ENCODE assay signal across 29 cellular contexts in the genomic region with DNA sequence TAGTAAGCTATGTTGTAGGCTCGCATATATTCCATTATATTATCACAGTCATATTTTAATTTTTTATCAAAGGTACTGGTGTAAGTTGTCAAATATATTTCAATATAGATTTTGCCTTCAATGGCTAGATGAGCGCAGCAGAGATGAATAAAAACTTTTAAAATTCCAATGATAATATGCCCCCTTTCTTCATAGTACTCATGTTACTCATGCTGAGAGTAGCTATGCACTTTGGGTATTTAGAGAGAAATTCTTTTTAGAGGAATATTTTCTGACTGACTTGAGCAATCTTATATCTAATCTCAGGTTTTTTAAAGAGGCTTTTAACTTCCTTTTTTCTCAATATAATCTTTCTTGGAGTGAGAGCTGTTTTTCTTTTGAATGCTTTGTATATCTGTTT.
"Had no signal": no experiment of that assay in that cellular context is flagged by ENCODE, and none has a peak within 500 bp of the region (broad histone marks: within the 10 kb centered on the region; RNA-seq: fewer than 3 reads in every experiment).

No MANE protein-coding gene starts in this region.

- H3K9me3 ChIP-seq: esophagus muscularis mucosa, testis had no signal

- H3K36me3 ChIP-seq: lower lobe of right lung had no signal

- DNase-seq: activated CD4-positive, alpha-beta T cell treated with anti-CD3 and anti-CD28 coated beads for 1 hour; activated CD4-positive, alpha-beta T cell treated with anti-CD3 and anti-CD28 coated beads, Interleukin-2, amount 10 ng/mL, durations not matched to agents 7 days and 5 days; activated CD8-positive, alpha-beta T cell treated with anti-CD3 and anti-CD28 coated beads for 36 hours; activated naive CD8-positive, alpha-beta T cell treated with anti-CD3 and anti-CD28 coated beads, Interleukin-2, amount 50 U/mL, for 24 hours; activated T-cell treated with anti-CD3 and anti-CD28 coated beads, Interleukin-2, amount 50 U/mL, for 48 hours; anterior cingulate cortex; body of pancreas; endodermal cell; foreskin keratinocyte; heart right ventricle; kidney glomerular epithelial cell; lower lobe of right lung; mesendoderm; mucosa of descending colon; posterior cingulate gyrus; right cardiac atrium; stimulated activated CD4-positive, alpha-beta T cell treated with anti-CD3 and anti-CD28 coated beads, Interleukin-2, amount 100 ng/mL, for 48 hours; stimulated activated naive CD4-positive, alpha-beta T cell treated with Interleukin-2 at 50 U/mL for 16 hours; T-helper 9 cell; testis; transverse colon had no signal

- ATAC-seq: activated CD8-positive, alpha-beta T cell treated with anti-CD3 and anti-CD28 coated beads for 36 hours; activated naive CD8-positive, alpha-beta T cell treated with anti-CD3 and anti-CD28 coated beads, Interleukin-2, amount 50 U/mL, for 24 hours; body of pancreas; foreskin keratinocyte; left lobe of liver; lower lobe of right lung; mucosa of descending colon; natural killer cell treated with Interleukin-12 subunit alpha and Interleukin-12 subunit beta and Interleukin-15 and Interleukin-18, amount 100 ng/mL, for 72 hours; right cardiac atrium; WTC11 had no signal

- H3K4me3 Mint-ChIP-seq: activated CD4-positive, alpha-beta T cell treated with anti-CD3 and anti-CD28 coated beads, Interleukin-2, amount 10 ng/mL, durations not matched to agents 7 days and 5 days; activated CD8-positive, alpha-beta T cell treated with anti-CD3 and anti-CD28 coated beads for 36 hours; activated naive CD4-positive, alpha-beta T cell treated with anti-CD3 and anti-CD28 coated beads, Interleukin-2, amount 50 U/mL, for 24 hours; activated naive CD8-positive, alpha-beta T cell treated with anti-CD3 and anti-CD28 coated beads, Interleukin-2, amount 50 U/mL, for 24 hours; endodermal cell; natural killer cell treated with Interleukin-12 subunit alpha and Interleukin-12 subunit beta and Interleukin-15 and Interleukin-18, amount 100 ng/mL, for 72 hours; T-helper 1 cell treated with Interleukin-12 subunit alpha and Interleukin-12 subunit beta and Interleukin-4 antibody, amounts not matched to agents 30 μg/mL and 1 μg/mL, for 36 hours; WTC11 had no signal

- H3K27ac ChIP-seq: body of pancreas, esophagus muscularis mucosa, foreskin keratinocyte, heart right ventricle, lower lobe of right lung, testis, transverse colon had no signal

- H3K27ac Mint-ChIP-seq: activated CD4-positive, alpha-beta T cell treated with anti-CD3 and anti-CD28 coated beads, Interleukin-2, amount 10 ng/mL, durations not matched to agents 7 days and 5 days; activated CD8-positive, alpha-beta T cell treated with anti-CD3 and anti-CD28 coated beads for 36 hours; activated naive CD4-positive, alpha-beta T cell treated with anti-CD3 and anti-CD28 coated beads, Interleukin-2, amount 50 U/mL, for 24 hours; activated naive CD8-positive, alpha-beta T cell treated with anti-CD3 and anti-CD28 coated beads, Interleukin-2, amount 50 U/mL, for 24 hours; activated T-helper 2 cell treated with anti-CD3 and anti-CD28 coated beads, Interferon-gamma antibody, Interleukin-2, Interleukin-4, amounts not matched to agents 10 μg/mL and 5 μg/mL and 100 μg/mL, durations not matched to agents 14 hours and 24 hours and 36 hours; endodermal cell; natural killer cell treated with Interleukin-12 subunit alpha and Interleukin-12 subunit beta and Interleukin-15 and Interleukin-18, amount 100 ng/mL, for 72 hours; T-helper 1 cell treated with Interleukin-12 subunit alpha and Interleukin-12 subunit beta and Interleukin-4 antibody, amounts not matched to agents 30 μg/mL and 1 μg/mL, for 36 hours; WTC11 had no signal

- H3K27me3 ChIP-seq: body of pancreas, esophagus muscularis mucosa, foreskin keratinocyte, heart right ventricle, testis, transverse colon had no signal

- H3K4me1 ChIP-seq: body of pancreas, foreskin keratinocyte, lower lobe of right lung, testis had no signal

- H3K27me3 Mint-ChIP-seq: activated CD4-positive, alpha-beta T cell treated with anti-CD3 and anti-CD28 coated beads, Interleukin-2, amount 10 ng/mL, durations not matched to agents 7 days and 5 days; activated CD8-positive, alpha-beta T cell treated with anti-CD3 and anti-CD28 coated beads for 36 hours; activated naive CD4-positive, alpha-beta T cell treated with anti-CD3 and anti-CD28 coated beads, Interleukin-2, amount 50 U/mL, for 24 hours; activated naive CD8-positive, alpha-beta T cell treated with anti-CD3 and anti-CD28 coated beads, Interleukin-2, amount 50 U/mL, for 24 hours; natural killer cell treated with Interleukin-12 subunit alpha and Interleukin-12 subunit beta and Interleukin-15 and Interleukin-18, amount 100 ng/mL, for 72 hours had no signal

- H3K9me3 Mint-ChIP-seq: endodermal cell; natural killer cell treated with Interleukin-12 subunit alpha and Interleukin-12 subunit beta and Interleukin-15 and Interleukin-18, amount 100 ng/mL, for 72 hours; WTC11 had no signal

- H3K4me3 ChIP-seq: body of pancreas, esophagus muscularis mucosa, heart right ventricle, lower lobe of right lung, mucosa of descending colon, testis, transverse colon had no signal

- FAIRE-seq: TTC549 had no signal
